Comparison of ENCODE assay signal across 21 cellular contexts in the genomic region with DNA sequence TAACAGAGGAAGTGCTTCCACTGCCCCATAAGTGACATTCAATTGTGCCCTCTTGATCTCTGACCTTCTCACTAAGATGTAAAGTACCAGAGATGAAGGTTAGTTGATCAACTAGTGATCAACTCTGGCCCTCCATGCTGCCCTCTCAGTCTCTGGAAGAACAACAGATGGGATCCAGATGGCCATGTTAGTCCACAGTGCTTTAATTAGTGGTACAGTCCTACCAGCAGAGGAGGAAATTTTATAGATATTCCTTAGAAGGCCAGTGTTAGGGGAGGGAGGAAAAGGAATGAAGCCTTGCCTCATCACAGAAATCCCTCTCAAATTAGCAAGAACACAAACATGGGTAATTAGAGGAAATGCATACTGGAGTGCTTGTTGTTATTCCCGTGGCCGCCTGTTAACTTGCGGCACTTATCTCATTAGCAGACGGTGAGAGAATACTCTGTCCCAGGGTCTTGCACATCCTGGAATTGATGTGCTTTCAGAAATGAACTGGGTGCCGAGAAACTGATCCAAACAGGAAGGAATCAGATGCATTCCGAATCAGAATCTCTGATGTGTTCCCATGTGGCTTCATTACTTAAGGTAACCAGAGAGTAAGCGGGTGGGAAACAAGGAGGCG.
DNase-seq lines count a peak whose midpoint lies in the region; ATAC-seq, FAIRE-seq and TF ChIP-seq lines count a peak whose summit lies in the region.
"Had no signal": no experiment of that assay in that cellular context is flagged by ENCODE, and none has a peak within 500 bp of the region (broad histone marks: within the 10 kb centered on the region; RNA-seq: fewer than 3 reads in every experiment).

No MANE protein-coding gene starts in this region.

- no peak overlapping the region for H3K27ac ChIP-seq in pancreas
- H3K27ac ChIP-seq: ascending aorta, suprapubic skin had no signal

- H3K9me3 ChIP-seq in pancreas = no peaks in the 10 kb centered on the region
- H3K9me3 ChIP-seq: ascending aorta, suprapubic skin had no signal

- no peak overlapping the region; the same call in 1 of the 2 replicates for H3K4me3 ChIP-seq in AG10803 (ENCODE audit: low read length)
- no peak overlapping the region for H3K4me3 ChIP-seq in fibroblast of mammary gland (ENCODE audit: control insufficient read depth, low read depth, low read length)
- no peak overlapping the region for H3K4me3 ChIP-seq in pancreas
- H3K4me3 ChIP-seq: ascending aorta, suprapubic skin had no signal

- no peaks in the 10 kb centered on the region for H3K27me3 ChIP-seq in pancreas
- H3K27me3 ChIP-seq: ascending aorta, suprapubic skin had no signal

- no peak for FAIRE-seq in pancreas (lab: Jason Lieb, UNC)
- FAIRE-seq: GM12892 had no signal

- CTCF ChIA-PET in HEK293T (lab: Yijun Ruan, JAX) = no interaction called here

- no peaks in the 10 kb centered on the region for H3K4me1 ChIP-seq in pancreas
- H3K4me1 ChIP-seq: ascending aorta, suprapubic skin had no signal

- DNase-seq in AG10803 (ENCODE audit: low read depth) (peak; percentile 84), HCEC 1CT (peak; percentile 38), fibroblast of mammary gland (ENCODE audit: low read depth) (peak; percentile 58), HEK293T (ENCODE audit: extremely low spot score) (no peak), pancreas (no peak)
- no peak for DNase-seq in activated CD4-positive, alpha-beta T cell treated with anti-CD3 and anti-CD28 coated beads for 48 hours
- DNase-seq: ACHN; activated CD4-positive, CD25-positive, alpha-beta regulatory T cell treated with anti-CD3 and anti-CD28 coated beads, Interleukin-2, amount 50 U/mL, for 72 hours; activated CD8-positive, alpha-beta memory T cell treated with anti-CD3 and anti-CD28 coated beads for 24 hours; activated T-cell treated with anti-CD3 and anti-CD28 coated beads, Interleukin-2, amount 50 U/mL, for 48 hours; CD4-positive, alpha-beta T cell; erythroblast; NCI-H1436; NCI-H2227 treated with DMSO at 0.1 percent for 48 hours had no signal

- intact Hi-C loops in pancreas (cut with DNase I) = no loop called here

- no peak for ATAC-seq in GM19395 (IDR thresholded peaks at IDR 0.05; ENCODE audit: unreplicated experiment)
- ATAC-seq in pancreas = no peak
- ATAC-seq: natural killer cell treated with Interleukin-12 subunit alpha and Interleukin-12 subunit beta and Interleukin-15 and Interleukin-18, amount 100 ng/mL, for 72 hours; sciatic nerve had no signal

- POLR2A ChIA-PET in HEK293T (lab: Yijun Ruan, JAX) = no interaction called here

- no peaks in the 10 kb centered on the region for H3K36me3 ChIP-seq in pancreas
- H3K36me3 ChIP-seq: ascending aorta, suprapubic skin had no signal

- TF ChIP-seq CTCF in AG10803 (conservative IDR thresholded peaks at IDR 0.05; ENCODE audit: low read length) (peak; percentile 25; the same call in 1 of the 2 replicates), fibroblast of mammary gland (conservative IDR thresholded peaks at IDR 0.05; ENCODE audit: control insufficient read depth, insufficient read depth, low read depth, low read length) (no peak), pancreas (IDR thresholded peaks at IDR 0.05) (no peak)

- 71 to 82% methylated on average over 8 of the region's 8 CpGs for WGBS in pancreas, 2 donors

TF ChIP-seq in PFSK-1, 5 proteins besides CTCF, POLR2A, EP300 and RAD21:
- TF ChIP-seq, protein P1, sequence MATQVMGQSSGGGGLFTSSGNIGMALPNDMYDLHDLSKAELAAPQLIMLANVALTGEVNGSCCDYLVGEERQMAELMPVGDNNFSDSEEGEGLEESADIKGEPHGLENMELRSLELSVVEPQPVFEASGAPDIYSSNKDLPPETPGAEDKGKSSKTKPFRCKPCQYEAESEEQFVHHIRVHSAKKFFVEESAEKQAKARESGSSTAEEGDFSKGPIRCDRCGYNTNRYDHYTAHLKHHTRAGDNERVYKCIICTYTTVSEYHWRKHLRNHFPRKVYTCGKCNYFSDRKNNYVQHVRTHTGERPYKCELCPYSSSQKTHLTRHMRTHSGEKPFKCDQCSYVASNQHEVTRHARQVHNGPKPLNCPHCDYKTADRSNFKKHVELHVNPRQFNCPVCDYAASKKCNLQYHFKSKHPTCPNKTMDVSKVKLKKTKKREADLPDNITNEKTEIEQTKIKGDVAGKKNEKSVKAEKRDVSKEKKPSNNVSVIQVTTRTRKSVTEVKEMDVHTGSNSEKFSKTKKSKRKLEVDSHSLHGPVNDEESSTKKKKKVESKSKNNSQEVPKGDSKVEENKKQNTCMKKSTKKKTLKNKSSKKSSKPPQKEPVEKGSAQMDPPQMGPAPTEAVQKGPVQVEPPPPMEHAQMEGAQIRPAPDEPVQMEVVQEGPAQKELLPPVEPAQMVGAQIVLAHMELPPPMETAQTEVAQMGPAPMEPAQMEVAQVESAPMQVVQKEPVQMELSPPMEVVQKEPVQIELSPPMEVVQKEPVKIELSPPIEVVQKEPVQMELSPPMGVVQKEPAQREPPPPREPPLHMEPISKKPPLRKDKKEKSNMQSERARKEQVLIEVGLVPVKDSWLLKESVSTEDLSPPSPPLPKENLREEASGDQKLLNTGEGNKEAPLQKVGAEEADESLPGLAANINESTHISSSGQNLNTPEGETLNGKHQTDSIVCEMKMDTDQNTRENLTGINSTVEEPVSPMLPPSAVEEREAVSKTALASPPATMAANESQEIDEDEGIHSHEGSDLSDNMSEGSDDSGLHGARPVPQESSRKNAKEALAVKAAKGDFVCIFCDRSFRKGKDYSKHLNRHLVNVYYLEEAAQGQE (IDR thresholded peaks at IDR 0.05; ENCODE audit: insufficient read depth in 1 of 2, low read depth in 2 of 2, low read length in 2 of 2) = peak in 1 of 2 experiments; percentile 58; a peak in 1 of 4 replicates
- no peak for TF ChIP-seq TAF1 (IDR thresholded peaks at IDR 0.05; ENCODE audit: borderline replicate concordance, insufficient read depth, low read length)
- TF ChIP-seq FOXP2 (optimal IDR thresholded peaks at IDR 0.05; ENCODE audit: borderline replicate concordance, extremely low read depth, extremely low read length, insufficient read depth) = peak; percentile 13
- no peak for TF ChIP-seq POLR2AphosphoS5 (IDR thresholded peaks at IDR 0.05; ENCODE audit: low read depth, low read length)
- TF ChIP-seq SIN3A (IDR thresholded peaks at IDR 0.05; ENCODE audit: borderline replicate concordance, insufficient read depth, low read length) = peak; percentile 11; the same call in 1 of the 2 replicates

TF ChIP-seq in HEK293T, 16 proteins besides CTCF, POLR2A, EP300 and RAD21:
- no peak for TF ChIP-seq CTBP1 (IDR thresholded peaks at IDR 0.05; ENCODE audit: borderline replicate concordance)
- no peak for TF ChIP-seq ARNT (IDR thresholded peaks at IDR 0.05)
- no peak for TF ChIP-seq HDGF (IDR thresholded peaks at IDR 0.05; ENCODE audit: borderline replicate concordance)
- no peak for TF ChIP-seq ELF4 (IDR thresholded peaks at IDR 0.05)
- TF ChIP-seq FOXM1 (IDR thresholded peaks at IDR 0.05; ENCODE audit: borderline replicate concordance) = no peak
- TF ChIP-seq LEF1 (IDR thresholded peaks at IDR 0.05; ENCODE audit: borderline replicate concordance) = no peak
- TF ChIP-seq SP1 (IDR thresholded peaks at IDR 0.05) = no peak
- TF ChIP-seq ZNF384 (IDR thresholded peaks at IDR 0.05) = no peak
- no peak for TF ChIP-seq FOXA1 (IDR thresholded peaks at IDR 0.05)
- TF ChIP-seq, protein P2, sequence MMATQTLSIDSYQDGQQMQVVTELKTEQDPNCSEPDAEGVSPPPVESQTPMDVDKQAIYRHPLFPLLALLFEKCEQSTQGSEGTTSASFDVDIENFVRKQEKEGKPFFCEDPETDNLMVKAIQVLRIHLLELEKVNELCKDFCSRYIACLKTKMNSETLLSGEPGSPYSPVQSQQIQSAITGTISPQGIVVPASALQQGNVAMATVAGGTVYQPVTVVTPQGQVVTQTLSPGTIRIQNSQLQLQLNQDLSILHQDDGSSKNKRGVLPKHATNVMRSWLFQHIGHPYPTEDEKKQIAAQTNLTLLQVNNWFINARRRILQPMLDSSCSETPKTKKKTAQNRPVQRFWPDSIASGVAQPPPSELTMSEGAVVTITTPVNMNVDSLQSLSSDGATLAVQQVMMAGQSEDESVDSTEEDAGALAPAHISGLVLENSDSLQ (IDR thresholded peaks at IDR 0.05) = no peak
- no peak for TF ChIP-seq TARDBP (IDR thresholded peaks at IDR 0.05)
- TF ChIP-seq BHLHE40 (IDR thresholded peaks at IDR 0.05; ENCODE audit: borderline replicate concordance) = no peak
- no peak for TF ChIP-seq L3MBTL2 (conservative IDR thresholded peaks at IDR 0.05)
- TF ChIP-seq SUZ12 (IDR thresholded peaks at IDR 0.05) = no peak
- no peak for TF ChIP-seq NFRKB (IDR thresholded peaks at IDR 0.05)
- TF ChIP-seq FOXK2 (IDR thresholded peaks at IDR 0.05) = no peak

Comparison
In these comparisons a context has a peak if more than half of its experiments do, and no peak if none do; other contexts are left out.
1. DNase-seq: peak in AG10803 (single experiment), HCEC 1CT (single experiment) and fibroblast of mammary gland (single experiment); none in HEK293T (single experiment), pancreas (0 of 6) and activated CD4-positive, alpha-beta T cell treated with anti-CD3 and anti-CD28 coated beads for 48 hours (single experiment).